Comparison of ENCODE assay signal across 8 cellular contexts in genomic region chr4:153759407-153760226, GRCh38.
A peak's percentile ranks its signal among the peaks of the same experiment; 100 is the strongest.
DNase-seq lines count a peak whose midpoint lies in the region; ATAC-seq and TF ChIP-seq lines count a peak whose summit lies in the region.

TSS of gene RNF175 (minus strand) at chr4:153760024. CDS start at chr4:153759862, 162 bp downstream.

- TF ChIP-seq CTCF in astrocyte of the cerebellum (IDR thresholded peaks at IDR 0.05; ENCODE audit: low read depth, low read length, missing control alignments) = no peak

- peak within 1 kb of the TSS; percentile 12 for H3K4me3 Mint-ChIP-seq in T-helper 2 cell treated with Interferon-gamma antibody and Interleukin-4, amounts not matched to agents 5 μg/mL and 100 μg/mL, for 36 hours

- in situ Hi-C loops in astrocyte of the cerebellum (cut with HindIII; ENCODE audit: low sequenced_read_pairs) = no loop called here

- H3K9me3 ChIP-seq in iPS-18c (ENCODE audit: control insufficient read depth, insufficient read depth, low read length) = no peaks in the 10 kb centered on the region

- no peak within 1 kb of the TSS for H3K27ac Mint-ChIP-seq in T-helper 2 cell treated with Interferon-gamma antibody and Interleukin-4, amounts not matched to agents 5 μg/mL and 100 μg/mL, for 36 hours

- ATAC-seq in GM18520 (IDR thresholded peaks at IDR 0.05; ENCODE audit: unreplicated experiment) = no peak

- no peaks in the 10 kb centered on the region for H3K36me3 Mint-ChIP-seq in T-helper 2 cell treated with Interferon-gamma antibody and Interleukin-4, amounts not matched to agents 5 μg/mL and 100 μg/mL, for 36 hours (ENCODE audit: low read depth)

- H3K4me1 Mint-ChIP-seq in T-helper 2 cell treated with Interferon-gamma antibody and Interleukin-4, amounts not matched to agents 5 μg/mL and 100 μg/mL, for 36 hours (ENCODE audit: low read depth) = peaks cover 4% of the 10 kb centered on the region

- H3K4me3 ChIP-seq in astrocyte of the cerebellum (ENCODE audit: low read depth, low read length) (peak within 1 kb of the TSS; percentile 48), iPS-18c (ENCODE audit: insufficient read depth, low read depth, low read length) (peak within 1 kb of the TSS; percentile 78)

- peaks cover 67% of the 10 kb centered on the region for H3K27me3 Mint-ChIP-seq in T-helper 2 cell treated with Interferon-gamma antibody and Interleukin-4, amounts not matched to agents 5 μg/mL and 100 μg/mL, for 36 hours (ENCODE audit: low read depth)

- H3K9me3 Mint-ChIP-seq in T-helper 2 cell treated with Interferon-gamma antibody and Interleukin-4, amounts not matched to agents 5 μg/mL and 100 μg/mL, for 36 hours = no peaks in the 10 kb centered on the region

- no peak for DNase-seq in T-helper 2 cell treated with Interferon-gamma antibody and Interleukin-4, amounts not matched to agents 5 μg/mL and 100 μg/mL, for 36 hours (ENCODE audit: low spot score)
- DNase-seq in T-helper 2 cell = no peak
- DNase-seq in astrocyte of the cerebellum (ENCODE audit: low read depth) = no peak
- DNase-seq in stimulated activated CD4-positive, alpha-beta T cell treated with anti-CD3 and anti-CD28 coated beads, Interleukin-1b, Interleukin-23, amount 100 ng/mL, for 4 hours (ENCODE audit: low read depth in 2 of 2) = peak; percentile 8 to 25
- no peak for DNase-seq in OCI-M1 (lab: John Stamatoyannopoulos, UW)
- no peak for DNase-seq in NOMO-1 (lab: John Stamatoyannopoulos, UW; ENCODE audit: unreplicated experiment in 2 of 2)

Comparison
In these comparisons a context has a peak if more than half of its experiments do, and no peak if none do; other contexts are left out.
1. DNase-seq: peak in stimulated activated CD4-positive, alpha-beta T cell treated with anti-CD3 and anti-CD28 coated beads, Interleukin-1b, Interleukin-23, amount 100 ng/mL, for 4 hours (2 of 2); none in T-helper 2 cell treated with Interferon-gamma antibody and Interleukin-4, amounts not matched to agents 5 μg/mL and 100 μg/mL, for 36 hours (single experiment), T-helper 2 cell (0 of 5), astrocyte of the cerebellum (single experiment), OCI-M1 (single experiment) and NOMO-1 (0 of 2).